20 cellular contexts compared by ENCODE assay signal in the genomic region with DNA sequence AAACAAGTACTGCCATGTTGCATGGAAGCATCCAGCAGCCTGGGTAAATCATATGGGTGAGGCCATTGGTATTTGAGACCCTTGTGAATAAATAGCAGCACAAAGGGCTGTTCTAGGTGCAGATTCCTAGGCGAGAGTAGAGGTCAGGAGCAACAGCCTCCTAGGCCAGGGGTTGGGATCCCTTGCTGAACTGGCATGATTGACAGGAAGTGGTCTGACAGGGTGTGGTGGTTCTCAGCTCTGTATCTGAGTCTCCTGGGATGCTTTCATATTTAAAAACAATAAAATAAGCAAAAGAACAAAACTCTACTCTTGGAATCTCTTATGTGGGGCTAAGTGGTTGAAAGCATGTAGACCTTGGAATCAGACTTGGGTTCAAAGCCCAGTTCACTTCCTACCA. TPM values are rescaled to one million over a fixed set of nuclear protein-coding genes. Genes with fewer than 3 reads are reported as not detected.
DNase-seq lines count a peak whose midpoint lies in the region; ATAC-seq and TF ChIP-seq lines count a peak whose summit lies in the region.
"Had no signal": no experiment of that assay in that cellular context is flagged by ENCODE, and none has a peak within 500 bp of the region (broad histone marks: within the 10 kb centered on the region; RNA-seq: fewer than 3 reads in every experiment).

No MANE protein-coding gene starts in this region.

- H3K27ac Mint-ChIP-seq in activated naive CD4-positive, alpha-beta T cell treated with anti-CD3 and anti-CD28 coated beads, Interleukin-2, amount 10 ng/mL, durations not matched to agents 7 days and 5 days = no peak overlapping the region
- no peak overlapping the region for H3K27ac Mint-ChIP-seq in activated B cell treated with CpG ODN at 0.5 μM for 24 hours
- H3K27ac Mint-ChIP-seq in stimulated activated memory B cell treated with anti-CD40 and anti-IgM and Interleukin-4, amounts not matched to agents 10 μg/mL and 1 μg/mL and 100 μg/mL, for 72 hours = no peak overlapping the region
- no peak overlapping the region for H3K27ac Mint-ChIP-seq in activated T-helper 1 cell treated with anti-CD3 and anti-CD28 coated beads, Interleukin-12 subunit alpha, Interleukin-12 subunit beta, Interleukin-2, Interleukin-4 antibody, amounts not matched to agents 30 ng/mL and 10 ng/mL and 1 ng/mL, durations not matched to agents 14 hours and 24 hours and 36 hours

- peaks cover 18% of the 10 kb centered on the region for H3K27me3 Mint-ChIP-seq in activated naive CD4-positive, alpha-beta T cell treated with anti-CD3 and anti-CD28 coated beads, Interleukin-2, amount 10 ng/mL, durations not matched to agents 7 days and 5 days
- H3K27me3 Mint-ChIP-seq in activated B cell treated with CpG ODN at 0.5 μM for 24 hours = no peaks in the 10 kb centered on the region
- H3K27me3 Mint-ChIP-seq in stimulated activated memory B cell treated with anti-CD40 and anti-IgM and Interleukin-4, amounts not matched to agents 10 μg/mL and 1 μg/mL and 100 μg/mL, for 72 hours = no peaks in the 10 kb centered on the region
- H3K27me3 Mint-ChIP-seq in activated T-helper 1 cell treated with anti-CD3 and anti-CD28 coated beads, Interleukin-12 subunit alpha, Interleukin-12 subunit beta, Interleukin-2, Interleukin-4 antibody, amounts not matched to agents 30 ng/mL and 10 ng/mL and 1 ng/mL, durations not matched to agents 14 hours and 24 hours and 36 hours (ENCODE audit: insufficient read depth) = peaks cover 3% of the 10 kb centered on the region

- peak; percentile 23 for DNase-seq in activated naive CD4-positive, alpha-beta T cell treated with anti-CD3 and anti-CD28 coated beads, Interleukin-2, amount 10 ng/mL, durations not matched to agents 7 days and 5 days
- DNase-seq in activated naive CD4-positive, alpha-beta T cell (lab: John Stamatoyannopoulos, UW) = no peak
- DNase-seq in activated B cell treated with CpG ODN at 0.5 μM for 24 hours = no peak
- DNase-seq in activated T-helper 1 cell treated with anti-CD3 and anti-CD28 coated beads, Interleukin-12 subunit alpha, Interleukin-12 subunit beta, Interleukin-2, Interleukin-4 antibody, amounts not matched to agents 30 ng/mL and 10 ng/mL and 1 ng/mL, durations not matched to agents 14 hours and 24 hours and 36 hours (ENCODE audit: low spot score) = no peak
- DNase-seq: Caco-2; CD4-positive, alpha-beta memory T cell; DMS 273 treated with DMSO at 0.1 percent for 48 hours; DMS79 treated with DMSO at 0.1 percent for 48 hours; GM23248; HCEC 1CT; NCI-H1105 treated with DMSO at 0.1 percent for 48 hours; NCI-H2081; NCI-H2171 treated with DMSO at 0.1 percent for 48 hours; NCI-H524 treated with DMSO at 0.1 percent for 48 hours; NCI-H82 had no signal

- no peaks in the 10 kb centered on the region for H3K36me3 Mint-ChIP-seq in activated naive CD4-positive, alpha-beta T cell treated with anti-CD3 and anti-CD28 coated beads, Interleukin-2, amount 10 ng/mL, durations not matched to agents 7 days and 5 days
- no peaks in the 10 kb centered on the region for H3K36me3 Mint-ChIP-seq in activated B cell treated with CpG ODN at 0.5 μM for 24 hours (ENCODE audit: low read depth)
- H3K36me3 Mint-ChIP-seq in stimulated activated memory B cell treated with anti-CD40 and anti-IgM and Interleukin-4, amounts not matched to agents 10 μg/mL and 1 μg/mL and 100 μg/mL, for 72 hours = no peaks in the 10 kb centered on the region
- no peaks in the 10 kb centered on the region for H3K36me3 Mint-ChIP-seq in activated T-helper 1 cell treated with anti-CD3 and anti-CD28 coated beads, Interleukin-12 subunit alpha, Interleukin-12 subunit beta, Interleukin-2, Interleukin-4 antibody, amounts not matched to agents 30 ng/mL and 10 ng/mL and 1 ng/mL, durations not matched to agents 14 hours and 24 hours and 36 hours (ENCODE audit: low read depth)
- H3K36me3 Mint-ChIP-seq: CD4-positive, alpha-beta memory T cell had no signal

- no peaks in the 10 kb centered on the region for H3K9me3 Mint-ChIP-seq in activated naive CD4-positive, alpha-beta T cell treated with anti-CD3 and anti-CD28 coated beads, Interleukin-2, amount 10 ng/mL, durations not matched to agents 7 days and 5 days
- no peaks in the 10 kb centered on the region for H3K9me3 Mint-ChIP-seq in activated B cell treated with CpG ODN at 0.5 μM for 24 hours
- H3K9me3 Mint-ChIP-seq in stimulated activated memory B cell treated with anti-CD40 and anti-IgM and Interleukin-4, amounts not matched to agents 10 μg/mL and 1 μg/mL and 100 μg/mL, for 72 hours = no peaks in the 10 kb centered on the region
- H3K9me3 Mint-ChIP-seq in activated T-helper 1 cell treated with anti-CD3 and anti-CD28 coated beads, Interleukin-12 subunit alpha, Interleukin-12 subunit beta, Interleukin-2, Interleukin-4 antibody, amounts not matched to agents 30 ng/mL and 10 ng/mL and 1 ng/mL, durations not matched to agents 14 hours and 24 hours and 36 hours = no peaks in the 10 kb centered on the region
- H3K9me3 Mint-ChIP-seq: CD4-positive, alpha-beta memory T cell had no signal

- POLR2A ChIA-PET in activated B cell treated with CpG ODN at 0.5 μM for 24 hours (lab: Charles Lee) = interaction anchor here (1.8 kb wide), 1 partner anchor 37 kb away, joined by 7 read pairs; no protein-coding TSS in a partner anchor

- CTCF ChIA-PET in activated naive CD4-positive, alpha-beta T cell treated with anti-CD3 and anti-CD28 coated beads, Interleukin-2, amount 10 ng/mL, durations not matched to agents 7 days and 5 days (lab: Charles Lee) = interaction anchor here (1.1 to 1.9 kb wide), 4 partner anchors 13 to 242 kb away, joined by 3 to 5 read pairs (median 3); no protein-coding TSS in a partner anchor
- CTCF ChIA-PET in activated B cell treated with CpG ODN at 0.5 μM for 24 hours (lab: Charles Lee) = no interaction called here

- ATAC-seq in HG03354 (IDR thresholded peaks at IDR 0.05; ENCODE audit: poor library complexity, severe bottlenecking, unreplicated experiment) (peak; percentile 44), activated B cell treated with CpG ODN at 0.5 μM for 24 hours (ENCODE audit: low read depth) (peak; percentile 50), HG03439 (IDR thresholded peaks at IDR 0.05; ENCODE audit: unreplicated experiment) (no peak)
- ATAC-seq in stimulated activated memory B cell treated with anti-CD40 and anti-IgM and Interleukin-4, amounts not matched to agents 10 μg/mL and 1 μg/mL and 100 μg/mL, for 72 hours = peak; percentile 34
- ATAC-seq: GM12878, Right ventricle myocardium inferior had no signal

- TF ChIP-seq CTCF in activated B cell treated with CpG ODN at 0.5 μM for 24 hours (IDR thresholded peaks at IDR 0.05) = no peak

- intact Hi-C loops in activated B cell treated with CpG ODN at 0.5 μM for 24 hours (cut with micrococcal nuclease) = no loop called here
- intact Hi-C loops in activated T-helper 1 cell treated with anti-CD3 and anti-CD28 coated beads, Interleukin-12 subunit alpha, Interleukin-12 subunit beta, Interleukin-2, Interleukin-4 antibody, amounts not matched to agents 30 ng/mL and 10 ng/mL and 1 ng/mL, durations not matched to agents 14 hours and 24 hours and 36 hours (cut with micrococcal nuclease) = loop anchor here (5.0 kb wide), 1 partner anchor 33 kb away; no protein-coding TSS in a partner anchor

- H3K4me1 Mint-ChIP-seq in activated naive CD4-positive, alpha-beta T cell treated with anti-CD3 and anti-CD28 coated beads, Interleukin-2, amount 10 ng/mL, durations not matched to agents 7 days and 5 days = peaks cover 19% of the 10 kb centered on the region
- peaks cover 25% of the 10 kb centered on the region for H3K4me1 Mint-ChIP-seq in activated B cell treated with CpG ODN at 0.5 μM for 24 hours
- H3K4me1 Mint-ChIP-seq in stimulated activated memory B cell treated with anti-CD40 and anti-IgM and Interleukin-4, amounts not matched to agents 10 μg/mL and 1 μg/mL and 100 μg/mL, for 72 hours = peaks cover 34% of the 10 kb centered on the region
- H3K4me1 Mint-ChIP-seq in activated T-helper 1 cell treated with anti-CD3 and anti-CD28 coated beads, Interleukin-12 subunit alpha, Interleukin-12 subunit beta, Interleukin-2, Interleukin-4 antibody, amounts not matched to agents 30 ng/mL and 10 ng/mL and 1 ng/mL, durations not matched to agents 14 hours and 24 hours and 36 hours (ENCODE audit: low read depth) = peaks cover 32% of the 10 kb centered on the region

- no peak overlapping the region for H3K4me3 Mint-ChIP-seq in activated naive CD4-positive, alpha-beta T cell treated with anti-CD3 and anti-CD28 coated beads, Interleukin-2, amount 10 ng/mL, durations not matched to agents 7 days and 5 days
- peak overlapping the region; percentile 59 for H3K4me3 Mint-ChIP-seq in activated B cell treated with CpG ODN at 0.5 μM for 24 hours
- H3K4me3 Mint-ChIP-seq in stimulated activated memory B cell treated with anti-CD40 and anti-IgM and Interleukin-4, amounts not matched to agents 10 μg/mL and 1 μg/mL and 100 μg/mL, for 72 hours = no peak overlapping the region
- no peak overlapping the region for H3K4me3 Mint-ChIP-seq in activated T-helper 1 cell treated with anti-CD3 and anti-CD28 coated beads, Interleukin-12 subunit alpha, Interleukin-12 subunit beta, Interleukin-2, Interleukin-4 antibody, amounts not matched to agents 30 ng/mL and 10 ng/mL and 1 ng/mL, durations not matched to agents 14 hours and 24 hours and 36 hours
- H3K4me3 Mint-ChIP-seq: CD4-positive, alpha-beta memory T cell had no signal

RNA-seq across cellular contexts. Expression of gene INSC, which starts 35.8 kb away (rescaled TPM):
- total RNA-seq in activated B cell treated with CpG ODN at 0.5 μM for 24 hours = not detected in 2 replicates
- total RNA-seq in activated T-helper 1 cell treated with anti-CD3 and anti-CD28 coated beads, Interleukin-12 subunit alpha, Interleukin-12 subunit beta, Interleukin-2, Interleukin-4 antibody, amounts not matched to agents 30 ng/mL and 10 ng/mL and 1 ng/mL, durations not matched to agents 14 hours and 24 hours and 36 hours = not detected in 2 replicates
- total RNA-seq: Caco-2, GM12878 had no signal
